Comparison of ENCODE assay signal across 22 cellular contexts in the genomic region with DNA sequence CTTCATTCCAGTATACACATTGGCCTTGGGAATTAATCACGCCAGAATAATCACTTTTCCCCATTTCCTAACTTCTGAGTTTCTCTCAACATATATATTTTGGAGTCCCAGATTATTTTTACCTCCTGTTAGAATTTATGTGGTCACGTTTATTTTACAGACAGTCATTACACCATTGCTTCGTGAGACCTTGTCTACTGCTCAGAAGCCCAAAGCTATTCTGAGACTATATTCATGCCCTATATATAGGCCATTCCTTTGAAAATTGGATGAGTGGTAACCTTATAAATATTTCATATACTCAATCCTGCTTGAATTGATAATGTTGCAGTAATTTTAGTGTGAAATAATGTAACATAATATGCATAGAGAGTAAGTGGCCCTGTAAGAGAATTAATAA.
"Had no signal": no experiment of that assay in that cellular context is flagged by ENCODE, and none has a peak within 500 bp of the region (broad histone marks: within the 10 kb centered on the region; RNA-seq: fewer than 3 reads in every experiment).

No MANE protein-coding gene starts in this region.

- H3K36me3 ChIP-seq: esophagus muscularis mucosa, gastroesophageal sphincter, heart left ventricle, left ventricle myocardium inferior, lower lobe of right lung had no signal

- DNase-seq: dermis blood vessel endothelial cell; dorsolateral prefrontal cortex; effector CD4-positive, alpha-beta T cell; effector memory CD4-positive, alpha-beta T cell; foreskin keratinocyte; heart left ventricle; hypothalamus; immature natural killer cell; islet precursor cell; kidney; kidney glomerular epithelial cell; left colon; left ventricle myocardium inferior; lower lobe of right lung; mesenchymal stem cell; mucosa of descending colon; naive B cell had no signal

- H3K27me3 ChIP-seq: dorsolateral prefrontal cortex, esophagus muscularis mucosa, foreskin keratinocyte, gastroesophageal sphincter, heart left ventricle, hepatocyte had no signal

- ATAC-seq: foreskin keratinocyte, gastroesophageal sphincter, heart left ventricle, left colon, left lobe of liver, lower lobe of right lung, mucosa of descending colon had no signal

- H3K79me2 ChIP-seq: hepatocyte had no signal

- H3K4me3 ChIP-seq: coronary artery, dorsolateral prefrontal cortex, esophagus muscularis mucosa, gastroesophageal sphincter, heart left ventricle, hepatocyte, left ventricle myocardium inferior, lower lobe of right lung, mucosa of descending colon had no signal

- H3K4me1 ChIP-seq: esophagus muscularis mucosa, gastroesophageal sphincter, left ventricle myocardium inferior, lower lobe of right lung had no signal

- H2AFZ ChIP-seq: hepatocyte had no signal

- H3K9me3 ChIP-seq: esophagus muscularis mucosa, gastroesophageal sphincter, heart left ventricle, left ventricle myocardium inferior, lower lobe of right lung, mucosa of descending colon had no signal

- H3K27ac ChIP-seq: coronary artery, dorsolateral prefrontal cortex, esophagus muscularis mucosa, foreskin keratinocyte, gastroesophageal sphincter, heart left ventricle, hepatocyte, left ventricle myocardium inferior, lower lobe of right lung had no signal

- H3K4me2 ChIP-seq: hepatocyte had no signal
